9 cellular contexts compared by ENCODE assay signal in the genomic region with DNA sequence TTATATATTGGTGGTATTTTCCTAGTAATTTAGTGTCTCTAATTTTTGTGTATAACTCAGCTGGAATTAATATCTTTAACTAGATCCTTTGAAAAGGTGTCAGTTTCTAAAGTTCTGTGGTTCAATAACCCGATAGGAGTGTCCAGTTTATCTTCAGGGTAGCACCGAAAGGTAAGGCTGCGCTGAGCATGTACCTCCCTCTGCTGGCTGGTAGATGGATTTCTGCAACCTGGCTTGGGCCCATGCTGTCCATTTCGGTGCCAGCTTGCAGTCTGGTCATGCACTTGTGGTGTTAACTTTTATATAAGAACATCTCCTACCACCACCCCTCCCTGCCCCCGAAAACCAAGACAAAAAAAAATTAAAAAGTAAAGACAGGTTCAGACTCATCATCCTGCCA. TPM values are rescaled to one million over a fixed set of nuclear protein-coding genes. Genes with fewer than 3 reads are reported as not detected.
DNase-seq lines count a peak whose midpoint lies in the region; ATAC-seq, FAIRE-seq and TF ChIP-seq lines count a peak whose summit lies in the region.
"Had no signal": no experiment of that assay in that cellular context is flagged by ENCODE, and none has a peak within 500 bp of the region (broad histone marks: within the 10 kb centered on the region; RNA-seq: fewer than 3 reads in every experiment).

No MANE protein-coding gene starts in this region.

- CTCF ChIA-PET in AG04450 (lab: Charles Lee): interaction anchor here (0.9 to 3.5 kb wide), 8 partner anchors 10 to 115 kb away, joined by 3 to 17 read pairs (median 6); partner anchors contain the start of genes ACCS and EXT2
- CTCF ChIA-PET in IMR-90 (lab: Yijun Ruan, JAX): interaction anchor here (1.3 to 1.8 kb wide), 3 partner anchors 13 to 26 kb away, joined by 4 to 6 read pairs (median 4); no protein-coding TSS in a partner anchor

- intact Hi-C loops in IMR-90 (cut with micrococcal nuclease): no loop called here

- H4K5ac ChIP-seq in IMR-90 (ENCODE audit: low read depth, low read length): no peak overlapping the region

- H3K56ac ChIP-seq in IMR-90 (ENCODE audit: extremely low read depth, insufficient read depth, low read length): no peak overlapping the region

- 60% methylated on average over 1 of the region's 5 CpGs; no CpG with 5 or more reads in 1 of the 2 experiments for WGBS in IMR-90 (ENCODE audit: extremely low coverage in 2 of 2, insufficient read length in 1 of 2), 2 experiments

- H4K8ac ChIP-seq in IMR-90 (ENCODE audit: low read depth in 2 of 2, low read length in 2 of 2): no peak overlapping the region

- H3K4ac ChIP-seq in IMR-90 (ENCODE audit: low read depth, low read length): no peak overlapping the region

- no peak for ATAC-seq in IMR-90 (ENCODE audit: low read depth)
- ATAC-seq in GM19023 (IDR thresholded peaks at IDR 0.05; ENCODE audit: unreplicated experiment): no peak
- no peak for ATAC-seq in HG03469 (IDR thresholded peaks at IDR 0.05; ENCODE audit: unreplicated experiment)
- ATAC-seq in GM18873 (IDR thresholded peaks at IDR 0.05; ENCODE audit: low FRiP score, unreplicated experiment): no peak

- TF ChIP-seq POLR2A in IMR-90 (IDR thresholded peaks at IDR 0.05; ENCODE audit: low read depth, low read length): no peak

- H3K4me3 ChIP-seq in AG04450 (ENCODE audit: low read depth, low read length) (no peak overlapping the region), IMR-90 (ENCODE audit: insufficient read depth, low read depth, low read length) (no peak overlapping the region), cardiac fibroblast (replicated peaks in 1 of 2; ENCODE audit: low read depth in 2 of 2, low read length in 2 of 2) (no peak overlapping the region), keratinocyte (ENCODE audit: control insufficient read depth in 2 of 3, extremely low read depth in 1 of 3, insufficient read depth in 2 of 3, low read depth in 1 of 3, low read length in 3 of 3) (no peak overlapping the region)

- no peak overlapping the region for H4K91ac ChIP-seq in IMR-90 (ENCODE audit: insufficient read depth, low read depth, low read length)

- peaks cover 11% of the 10 kb centered on the region for H3K79me2 ChIP-seq in keratinocyte (ENCODE audit: control insufficient read depth, insufficient read depth, low read length)

- POLR2A ChIA-PET in AG04450 (lab: Yijun Ruan, JAX) (no interaction called here), IMR-90 (lab: Charles Lee; ENCODE audit: unreplicated experiment) (no interaction called here)

- in situ Hi-C loops in IMR-90 (cut with MboI; ENCODE audit: low sequenced_read_pairs): loop anchor here (25.0 kb wide), 1 partner anchor 792 kb away; no protein-coding TSS in a partner anchor

- H3K4me1 ChIP-seq in IMR-90 (ENCODE audit: control insufficient read depth, insufficient read depth, low read length): peaks cover 2% of the 10 kb centered on the region; the same call in 1 of the 2 replicates
- no peaks in the 10 kb centered on the region for H3K4me1 ChIP-seq in keratinocyte (ENCODE audit: control insufficient read depth, extremely low read depth, insufficient read depth, low read length)

- TF ChIP-seq CTCF in AG04450 (IDR thresholded peaks at IDR 0.05; ENCODE audit: low read depth, low read length): peak; percentile 30; the same call in 1 of the 2 replicates
- peak; percentile 12; the same call in 1 of the 2 replicates for TF ChIP-seq CTCF in IMR-90 (conservative IDR thresholded peaks at IDR 0.05; ENCODE audit: low read depth, low read length)
- peak; percentile 46 for TF ChIP-seq CTCF in cardiac fibroblast (IDR thresholded peaks at IDR 0.05; ENCODE audit: low read depth, low read length)
- peak; percentile 29 to 75 (median 60) for TF ChIP-seq CTCF in keratinocyte (optimal IDR thresholded peaks at IDR 0.05 in 1 of 3, IDR thresholded peaks at IDR 0.05 in 1 of 3, conservative IDR thresholded peaks at IDR 0.05 in 1 of 3; ENCODE audit: extremely low read depth in 1 of 3, insufficient read depth in 2 of 3, low read length in 3 of 3)

- H3K36me3 ChIP-seq in IMR-90 (ENCODE audit: control insufficient read depth, insufficient read depth, low read length): peaks cover 19% of the 10 kb centered on the region
- H3K36me3 ChIP-seq in keratinocyte (ENCODE audit: control insufficient read depth in 2 of 2, extremely low read depth in 1 of 2, insufficient read depth in 2 of 2, low read length in 2 of 2): peaks cover 15 to 22% of the 10 kb centered on the region in 2 experiments

- H4K20me1 ChIP-seq in IMR-90 (ENCODE audit: insufficient read depth, low read length) (no peaks in the 10 kb centered on the region), keratinocyte (ENCODE audit: control insufficient read depth, extremely low read depth, insufficient read depth, low read length) (peaks cover 2% of the 10 kb centered on the region)

- no peak overlapping the region for H2AFZ ChIP-seq in IMR-90 (replicated peaks; ENCODE audit: low read length, poor library complexity)
- H2AFZ ChIP-seq in keratinocyte (ENCODE audit: control insufficient read depth, low read length): no peak overlapping the region

- no peak overlapping the region for H3K27ac ChIP-seq in AG04450 (ENCODE audit: low read depth, low read length)
- H3K27ac ChIP-seq in IMR-90 (ENCODE audit: insufficient read depth, low read length): no peak overlapping the region
- H3K27ac ChIP-seq in keratinocyte (ENCODE audit: control insufficient read depth, insufficient read depth, low read length): no peak overlapping the region

- no peaks in the 10 kb centered on the region; the same call in 1 of the 2 replicates for H3K9me1 ChIP-seq in IMR-90 (ENCODE audit: insufficient read depth, low read length)
- H3K9me1 ChIP-seq in keratinocyte (ENCODE audit: control insufficient read depth, extremely low read depth, insufficient read depth, low read length): no peaks in the 10 kb centered on the region

- H3K9ac ChIP-seq in IMR-90 (ENCODE audit: low read depth, low read length) (no peak overlapping the region), keratinocyte (ENCODE audit: control insufficient read depth, extremely low read depth, insufficient read depth, low read length) (no peak overlapping the region)

- H2BK5ac ChIP-seq in IMR-90 (ENCODE audit: low read depth, low read length, poor library complexity, severe bottlenecking): no peak overlapping the region

- no peak overlapping the region for H2BK15ac ChIP-seq in IMR-90 (ENCODE audit: low read depth, low read length)

- H3K27me3 ChIP-seq in AG04450 (ENCODE audit: control insufficient read depth, insufficient read depth, low read length) (no peaks in the 10 kb centered on the region), IMR-90 (ENCODE audit: control insufficient read depth, insufficient read depth, low read length) (no peaks in the 10 kb centered on the region), keratinocyte (ENCODE audit: control insufficient read depth, extremely low read depth, insufficient read depth, low read length) (no peaks in the 10 kb centered on the region)

- H3K79me1 ChIP-seq in IMR-90 (ENCODE audit: low read depth in 1 of 2, low read length in 2 of 2): peaks cover 0 to 2% of the 10 kb centered on the region in 2 experiments; a peak in 1 of 4 replicates

- TF ChIP-seq RAD21 in IMR-90 (IDR thresholded peaks at IDR 0.05; ENCODE audit: low read length): no peak

- H2BK20ac ChIP-seq in IMR-90 (ENCODE audit: low read depth, low read length): no peak overlapping the region

- H3K23ac ChIP-seq in IMR-90 (ENCODE audit: low read depth, low read length): no peak overlapping the region

- no peak for FAIRE-seq in keratinocyte (lab: Jason Lieb, UNC)

- H3K9me3 ChIP-seq in AG04450 (ENCODE audit: control insufficient read depth, insufficient read depth, low read length): no peaks in the 10 kb centered on the region
- H3K9me3 ChIP-seq in IMR-90 (ENCODE audit: control insufficient read depth, insufficient read depth, low read length): no peaks in the 10 kb centered on the region
- no peaks in the 10 kb centered on the region for H3K9me3 ChIP-seq in keratinocyte (ENCODE audit: control insufficient read depth, low read depth, low read length)

- no peak overlapping the region for H2AK9ac ChIP-seq in IMR-90 (replicated peaks; ENCODE audit: low read depth, low read length, poor library complexity)

- no peak overlapping the region for H3K14ac ChIP-seq in IMR-90 (replicated peaks; ENCODE audit: low read depth, low read length)

- H2AK5ac ChIP-seq in IMR-90 (ENCODE audit: low read depth, low read length): no peak overlapping the region

- dilution Hi-C loops in IMR-90 (cut with HindIII; ENCODE audit: low sequenced_read_pairs, unreplicated experiment): no loop called here
- dilution Hi-C loops in keratinocyte (cut with MboI; ENCODE audit: extremely low pct_ligation_motif_present, low sequenced_read_pairs): no loop called here

- no peak overlapping the region for H2BK120ac ChIP-seq in IMR-90 (ENCODE audit: low read depth, low read length)

- no peak overlapping the region for H3K18ac ChIP-seq in IMR-90 (ENCODE audit: low read depth, low read length)

- no TSS peak for BruUV-seq in IMR-90 (replicated peaks; lab: Mats Ljungman, UMichigan)

- H3K4me2 ChIP-seq in IMR-90 (ENCODE audit: low read depth, low read length): no peak overlapping the region
- no peak overlapping the region for H3K4me2 ChIP-seq in keratinocyte (ENCODE audit: control insufficient read depth, extremely low read depth, insufficient read depth, low read depth, low read length)

- DNase-seq in AG04450 (ENCODE audit: low read depth, low spot score): no peak
- DNase-seq in IMR-90: no peak
- peak in 1 of 2 donors; percentile 30 for DNase-seq in cardiac fibroblast (ENCODE audit: low read depth in 2 of 2)
- no peak for DNase-seq in keratinocyte (ENCODE audit: low read depth, low spot score)
- DNase-seq in 8988T: no peak
- DNase-seq: NCI-H2107 had no signal

RNA-seq across cellular contexts. Expression of gene EXT2, which starts 24.7 kb away (rescaled TPM):
- polyA plus RNA-seq in AG04450 (2011; rRNA removed) (128 and 138 TPM in 2 replicates), IMR-90 (2012; rRNA removed) (68.5 and 75.0 TPM in 2 replicates), keratinocyte (148 to 168 TPM (median 159 TPM) in 3 replicates)
- polyA minus RNA-seq in AG04450 (2011; rRNA and poly(A)+ RNA removed): 133 TPM in 2 replicates
- 66.1 and 85.3 TPM in 2 replicates for total RNA-seq in IMR-90 (2012; rRNA removed)
- polyA plus RNA-seq in IMR-90 (2012; cell fraction: cytosol; rRNA removed): 56.0 and 72.5 TPM in 2 replicates
- polyA plus RNA-seq in IMR-90 (2012; cell fraction: nucleus; rRNA removed; ENCODE audit: low replicate concordance): 36.7 and 41.2 TPM in 2 replicates
- polyA plus RNA-seq in keratinocyte (2011; ENCODE audit: low read depth): 86.4 TPM
- 65.6 and 89.2 TPM in 2 replicates for polyA plus RNA-seq in keratinocyte (2011; cell fraction: cytosol; rRNA removed)
- 215 and 221 TPM in 2 replicates for polyA plus RNA-seq in keratinocyte (2011; cell fraction: nucleus; rRNA removed)
- 61.6 and 107 TPM in 2 replicates for polyA plus RNA-seq in keratinocyte (2012; ENCODE audit: low replicate concordance)
- 168 to 241 TPM (median 203 TPM) in 3 replicates for polyA minus RNA-seq in keratinocyte
- polyA minus RNA-seq in keratinocyte (2011; cell fraction: cytosol; rRNA and poly(A)+ RNA removed): 129 TPM
- 286 and 364 TPM in 2 replicates for polyA minus RNA-seq in keratinocyte (2011; cell fraction: nucleus; rRNA and poly(A)+ RNA removed)

RNA-seq across cellular contexts. Expression of gene ACCS, which starts 54.1 kb away (rescaled TPM):
- polyA plus RNA-seq in AG04450 (2011; rRNA removed) (7.0 and 7.8 TPM in 2 replicates), IMR-90 (2012; rRNA removed) (6.0 and 7.3 TPM in 2 replicates), keratinocyte (4.1 to 7.1 TPM (median 4.6 TPM) in 3 replicates)
- polyA minus RNA-seq in AG04450 (2011; rRNA and poly(A)+ RNA removed): 6.4 and 7.7 TPM in 2 replicates
- total RNA-seq in IMR-90 (2012; rRNA removed): 1.4 and 1.8 TPM in 2 replicates
- polyA plus RNA-seq in IMR-90 (2012; cell fraction: cytosol; rRNA removed): 2.0 and 2.8 TPM in 2 replicates
- 83.3 and 91.5 TPM in 2 replicates for polyA plus RNA-seq in IMR-90 (2012; cell fraction: nucleus; rRNA removed; ENCODE audit: low replicate concordance)
- 0.42 TPM for polyA plus RNA-seq in keratinocyte (2011; ENCODE audit: low read depth)
- 0.94 and 1.9 TPM in 2 replicates for polyA plus RNA-seq in keratinocyte (2011; cell fraction: cytosol; rRNA removed)
- 37.2 and 52.7 TPM in 2 replicates for polyA plus RNA-seq in keratinocyte (2011; cell fraction: nucleus; rRNA removed)
- polyA plus RNA-seq in keratinocyte (2012; ENCODE audit: low replicate concordance): 2.2 and 2.5 TPM in 2 replicates
- polyA minus RNA-seq in keratinocyte: 5.2 to 17.2 TPM (median 5.6 TPM) in 3 replicates
- polyA minus RNA-seq in keratinocyte (2011; cell fraction: cytosol; rRNA and poly(A)+ RNA removed): 3.1 TPM
- polyA minus RNA-seq in keratinocyte (2011; cell fraction: nucleus; rRNA and poly(A)+ RNA removed): 7.8 and 8.5 TPM in 2 replicates
